13 cellular contexts compared by ENCODE assay signal in genomic region chr5:69374911-69375446, GRCh38. TPM values are rescaled to one million over a fixed set of nuclear protein-coding genes. Genes with fewer than 3 reads are reported as not detected.
A peak's percentile ranks its signal among the peaks of the same experiment; 100 is the strongest.
DNase-seq lines count a peak whose midpoint lies in the region; ATAC-seq, FAIRE-seq and TF ChIP-seq lines count a peak whose summit lies in the region.
"Had no signal": no experiment of that assay in that cellular context is flagged by ENCODE, and none has a peak within 500 bp of the region (broad histone marks: within the 10 kb centered on the region; RNA-seq: fewer than 3 reads in every experiment).

No MANE protein-coding gene starts in this region.

- WGBS in pancreas, 2 donors, result 92 to 93% methylated on average over 4 of the region's 4 CpGs

- H3K27ac ChIP-seq in pancreas, result no peak overlapping the region
- H3K27ac ChIP-seq: 22Rv1, suprapubic skin had no signal

- H3K4me1 ChIP-seq in pancreas, result peaks cover 0 to 6% (median 5%) of the 10 kb centered on the region in 3 donors

- FAIRE-seq in pancreas (lab: Jason Lieb, UNC), result no peak

- peak overlapping the region; percentile 76 to 98 (median 90) for H3K27ac Mint-ChIP-seq in naive B cell

- no peak for TF ChIP-seq CTCF in pancreas (IDR thresholded peaks at IDR 0.05)

- H3K27me3 ChIP-seq in pancreas, result no peaks in the 10 kb centered on the region
- H3K27me3 ChIP-seq: suprapubic skin had no signal

- intact Hi-C loops in pancreas (cut with DNase I), result no loop called here

- H3K4me3 ChIP-seq in pancreas, result no peak overlapping the region
- H3K4me3 ChIP-seq: suprapubic skin had no signal

- H3K36me3 ChIP-seq in pancreas, result peaks cover 0 to 20% (median 0%) of the 10 kb centered on the region in 3 donors

- in situ Hi-C loops in ACHN (cut with HindIII; ENCODE audit: low pct_ligation_motif_present, low pct_unique_long_range_greater_than_20kb, low sequenced_read_pairs), result loop anchor here (25.0 kb wide), 1 partner anchor 113 kb away; no protein-coding TSS in a partner anchor

- H3K4me3 Mint-ChIP-seq in naive B cell, result peak overlapping the region in 7 of 8 donors; percentile 20 to 73 (median 63)

- no peaks in the 10 kb centered on the region for H3K9me3 ChIP-seq in pancreas
- H3K9me3 ChIP-seq: suprapubic skin had no signal

- H3K36me3 Mint-ChIP-seq in naive B cell, result peaks cover 0 to 4% of the 10 kb centered on the region in 2 donors

- no peaks in the 10 kb centered on the region for H3K9me3 Mint-ChIP-seq in naive B cell

- no peaks in the 10 kb centered on the region for H3K27me3 Mint-ChIP-seq in naive B cell

- DNase-seq in NCI-H82 (lab: John Stamatoyannopoulos, UW) (peak; percentile 10), NCI-H82 treated with DMSO at 0.1 percent for 48 hours (lab: John Stamatoyannopoulos, UW; ENCODE audit: unreplicated experiment) (no peak), naive B cell (no peak), ACHN (no peak), pancreas (no peak)
- no peak for DNase-seq in stimulated activated CD4-positive, alpha-beta T cell treated with anti-CD3 and anti-CD28 coated beads, Interleukin-4, amount 100 ng/mL, for 24 hours
- DNase-seq: activated CD4-positive, alpha-beta T cell treated with anti-CD3 and anti-CD28 coated beads for 48 hours; effector CD8-positive, alpha-beta T cell; NCI-H187 had no signal

- ATAC-seq in GM21576 (IDR thresholded peaks at IDR 0.05; ENCODE audit: unreplicated experiment) (peak; percentile 69), HG03159 (IDR thresholded peaks at IDR 0.05; ENCODE audit: unreplicated experiment) (peak; percentile 70), naive B cell (ENCODE audit: low read depth in 2 of 2) (peak; percentile 51 to 64), pancreas (no peak)

- H3K4me1 Mint-ChIP-seq in naive B cell, result peaks cover 19 to 24% (median 22%) of the 10 kb centered on the region in 3 donors

RNA-seq across cellular contexts. Expression of gene RAD17, which starts 5.4 kb away (rescaled TPM):
- polyA plus RNA-seq in naive B cell (ENCODE audit: low read depth in 6 of 6), result 10 to 100 TPM; 23.4 to 35.3 (median 28.8) TPM
- total RNA-seq in pancreas, result 10 to 100 TPM in 5 of 6 donors, 1 to 10 TPM in 1; 8.0 to 15.3 (median 11.3) TPM
- 10 to 100 TPM in 1 of 2 donors, 1 to 10 TPM in 1; 9.5 to 16.8 TPM for polyA plus RNA-seq in pancreas

RNA-seq across cellular contexts. Expression of gene AK6, which starts 5.7 kb away (rescaled TPM):
- 10 to 100 TPM; 49.1 to 98.0 (median 79.9) TPM for polyA plus RNA-seq in naive B cell (ENCODE audit: low read depth in 6 of 6)
- 10 to 100 TPM in 4 of 6 donors, 1 to 10 TPM in 2; 8.4 to 16.3 (median 13.0) TPM for total RNA-seq in pancreas
- polyA plus RNA-seq in pancreas, result 10 to 100 TPM; 27.3 to 28.5 TPM

RNA-seq across cellular contexts. Expression of gene TAF9, which starts 5.7 kb away (rescaled TPM):
- polyA plus RNA-seq in naive B cell (ENCODE audit: low read depth in 6 of 6) (100 to 1,000 TPM in 5 of 6 donors, 10 to 100 TPM in 1; 91.6 to 165 (median 120) TPM), pancreas (10 to 100 TPM; 25.2 to 34.8 TPM)
- 10 to 100 TPM; 15.6 to 28.9 (median 24.0) TPM for total RNA-seq in pancreas

RNA-seq across cellular contexts. Expression of gene MARVELD2, which starts 39.9 kb away (rescaled TPM):
- under 1 TPM in 5 of 6 donors, not detected in 1; 0.16 to 0.36 (median 0.32) TPM for polyA plus RNA-seq in naive B cell (ENCODE audit: low read depth in 6 of 6)
- 10 to 100 TPM; 15.5 to 34.7 (median 21.0) TPM for total RNA-seq in pancreas
- polyA plus RNA-seq in pancreas, result 1 to 10 TPM; 4.0 to 5.6 TPM

RNA-seq across cellular contexts. Expression of gene CCDC125, which starts 42.4 kb away (rescaled TPM):
- polyA plus RNA-seq in naive B cell (ENCODE audit: low read depth in 6 of 6), result 1 to 10 TPM in 5 of 6 donors, not detected in 1; 1.2 to 3.4 (median 2.7) TPM
- 10 to 100 TPM in 1 of 6 donors, 1 to 10 TPM in 5; 4.2 to 10.9 (median 6.3) TPM for total RNA-seq in pancreas
- polyA plus RNA-seq in pancreas, result 1 to 10 TPM; 3.2 to 3.4 TPM

Comparison
In these comparisons a context has a peak if more than half of its experiments do, and no peak if none do; other contexts are left out.
1. ATAC-seq: peak in GM21576 (single experiment), HG03159 (single experiment) and naive B cell (2 of 2); none in pancreas (0 of 4).